Comparison of ENCODE assay signal across 17 cellular contexts in genomic region chr4:164512124-164512523, GRCh38.
"Had no signal": no experiment of that assay in that cellular context is flagged by ENCODE, and none has a peak within 500 bp of the region (broad histone marks: within the 10 kb centered on the region; RNA-seq: fewer than 3 reads in every experiment).

No MANE protein-coding gene starts in this region.

- H3K27ac ChIP-seq: sigmoid colon, transverse colon had no signal

- H3K4me1 ChIP-seq: sigmoid colon, transverse colon had no signal

- H3K4me3 ChIP-seq: sigmoid colon, transverse colon had no signal

- DNase-seq: activated CD4-positive, alpha-beta memory T cell treated with anti-CD3 and anti-CD28 coated beads for 36 hours; activated CD4-positive, alpha-beta T cell treated with anti-CD3 and anti-CD28 coated beads for 1 hour; activated gamma-delta T cell treated with Interleukin-2 at 50 U/mL for 16 hours; activated naive CD8-positive, alpha-beta T cell treated with anti-CD3 and anti-CD28 coated beads, Interleukin-2, amount 10 ng/mL, durations not matched to agents 7 days and 5 days; activated T-cell treated with anti-CD3 and anti-CD28 coated beads, Interleukin-2, amount 50 U/mL, for 48 hours; anterior cingulate cortex; dermis blood vessel endothelial cell; erythroblast; hippocampal formation; kidney glomerular epithelial cell; mesendoderm; nephron progenitor cell; sigmoid colon; stimulated activated CD4-positive, alpha-beta T cell treated with anti-CD3 and anti-CD28 coated beads, Interleukin-2, amount 100 ng/mL, for 24 hours; stimulated activated naive CD4-positive, alpha-beta T cell; substantia nigra; transverse colon had no signal

- H3K9me3 ChIP-seq: transverse colon had no signal

- H3K27me3 ChIP-seq: sigmoid colon, transverse colon had no signal
